14 cellular contexts compared by ENCODE assay signal in the genomic region with DNA sequence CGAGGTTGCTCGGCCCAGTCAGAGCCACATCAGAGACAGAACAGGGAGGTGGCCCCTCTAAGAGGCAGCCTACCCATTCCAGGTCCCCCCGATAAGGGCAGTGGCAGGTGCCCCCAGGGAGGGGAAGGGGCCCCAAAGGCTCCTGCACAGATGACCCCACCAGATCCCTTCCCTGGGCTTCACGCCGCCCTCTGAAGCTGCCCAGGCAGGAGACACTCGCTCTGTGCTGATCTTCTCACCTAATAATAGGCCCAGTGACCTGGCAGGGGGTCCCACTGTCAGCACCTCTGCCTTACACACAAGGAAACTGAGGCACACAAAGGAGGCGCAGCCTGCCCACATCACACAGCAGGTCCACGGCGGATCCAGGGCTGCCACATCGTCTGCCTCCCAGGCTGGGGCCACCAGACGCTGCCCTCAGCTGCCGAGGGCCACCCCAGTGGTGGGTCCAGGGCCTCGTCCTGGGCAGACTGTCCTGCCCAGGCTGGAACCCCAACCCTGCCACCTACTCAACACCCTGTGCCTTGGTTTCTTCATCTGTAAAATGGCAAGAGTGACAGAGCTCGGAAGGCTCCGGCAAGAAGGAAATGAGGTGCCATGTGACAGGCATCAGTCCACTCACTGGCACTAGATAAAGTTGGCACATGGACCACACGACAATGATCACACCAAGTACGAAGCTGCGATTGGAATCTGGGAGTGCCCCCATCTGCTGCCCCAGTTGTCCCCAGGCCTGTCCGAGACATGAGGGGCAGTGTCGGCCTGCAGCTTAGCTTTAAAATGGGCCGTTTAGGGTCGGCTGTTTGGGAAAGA. TPM values are rescaled to one million over a fixed set of nuclear protein-coding genes. Genes with fewer than 3 reads are reported as not detected.
DNase-seq lines count a peak whose midpoint lies in the region; ATAC-seq and TF ChIP-seq lines count a peak whose summit lies in the region.
"Had no signal": no experiment of that assay in that cellular context is flagged by ENCODE, and none has a peak within 500 bp of the region (broad histone marks: within the 10 kb centered on the region; RNA-seq: fewer than 3 reads in every experiment).

No MANE protein-coding gene starts in this region.

- H3K27me3 ChIP-seq in esophagus squamous epithelium (no peaks in the 10 kb centered on the region), osteoblast (ENCODE audit: insufficient read depth, low read length) (no peaks in the 10 kb centered on the region), upper lobe of left lung (no peaks in the 10 kb centered on the region)

- H3K79me2 ChIP-seq in osteoblast (ENCODE audit: insufficient read depth, low read length): peaks cover 4% of the 10 kb centered on the region

- peaks cover 57% of the 10 kb centered on the region for H3K36me3 Mint-ChIP-seq in activated naive CD4-positive, alpha-beta T cell treated with anti-CD3 and anti-CD28 coated beads, Interleukin-2, amount 10 ng/mL, durations not matched to agents 7 days and 5 days

- H3K4me3 ChIP-seq in esophagus squamous epithelium (no peak overlapping the region), osteoblast (ENCODE audit: insufficient read depth, low read length) (no peak overlapping the region), upper lobe of left lung (no peak overlapping the region)
- H3K4me3 ChIP-seq: SK-N-MC had no signal

- no peaks in the 10 kb centered on the region for H3K27me3 Mint-ChIP-seq in activated naive CD4-positive, alpha-beta T cell treated with anti-CD3 and anti-CD28 coated beads, Interleukin-2, amount 10 ng/mL, durations not matched to agents 7 days and 5 days

- peak overlapping the region; percentile 79 for H3K27ac Mint-ChIP-seq in activated naive CD4-positive, alpha-beta T cell treated with anti-CD3 and anti-CD28 coated beads, Interleukin-2, amount 10 ng/mL, durations not matched to agents 7 days and 5 days
- H3K27ac Mint-ChIP-seq: activated T-helper 1 cell treated with anti-CD3 and anti-CD28 coated beads, Interleukin-12 subunit alpha, Interleukin-12 subunit beta, Interleukin-2, Interleukin-4 antibody, amounts not matched to agents 30 ng/mL and 10 ng/mL and 1 ng/mL, durations not matched to agents 14 hours and 24 hours and 36 hours; HFFc6 had no signal

- CTCF ChIA-PET in activated naive CD4-positive, alpha-beta T cell treated with anti-CD3 and anti-CD28 coated beads, Interleukin-2, amount 10 ng/mL, durations not matched to agents 7 days and 5 days (lab: Charles Lee): interaction anchor here (2.0 to 3.4 kb wide), 4 partner anchors 8 to 134 kb away, joined by 12 to 110 read pairs (median 38); no protein-coding TSS in a partner anchor

- TF ChIP-seq EP300 in upper lobe of left lung (IDR thresholded peaks at IDR 0.05): no peak

- intact Hi-C loops in esophagus squamous epithelium (cut with DNase I): no loop called here

- H3K4me2 ChIP-seq in osteoblast (ENCODE audit: insufficient read depth, low read length): no peak overlapping the region

- TF ChIP-seq CTCF in esophagus squamous epithelium (IDR thresholded peaks at IDR 0.05) (no peak), osteoblast (IDR thresholded peaks at IDR 0.05; ENCODE audit: extremely low read depth, low read depth, low read length) (no peak), upper lobe of left lung (IDR thresholded peaks at IDR 0.05) (no peak), GM13976 (IDR thresholded peaks at IDR 0.05; ENCODE audit: borderline replicate concordance, control extremely low read depth, extremely low read depth, insufficient read depth, missing control alignments) (no peak), GM20000 (IDR thresholded peaks at IDR 0.05; ENCODE audit: extremely low read depth, missing control alignments) (no peak)

- peaks cover 59% of the 10 kb centered on the region for H3K4me1 Mint-ChIP-seq in activated naive CD4-positive, alpha-beta T cell treated with anti-CD3 and anti-CD28 coated beads, Interleukin-2, amount 10 ng/mL, durations not matched to agents 7 days and 5 days

- WGBS in esophagus squamous epithelium, 2 donors: 96 to 98% methylated on average over 8 to 14 of the region's 22 CpGs
- WGBS in upper lobe of left lung, 2 donors: 90 to 94% methylated on average over 17 to 22 of the region's 22 CpGs

- no peak for ATAC-seq in upper lobe of left lung (ENCODE audit: low FRiP score in 2 of 2)

- no peaks in the 10 kb centered on the region for H3K9me3 Mint-ChIP-seq in activated naive CD4-positive, alpha-beta T cell treated with anti-CD3 and anti-CD28 coated beads, Interleukin-2, amount 10 ng/mL, durations not matched to agents 7 days and 5 days
- H3K9me3 Mint-ChIP-seq: activated T-helper 1 cell treated with anti-CD3 and anti-CD28 coated beads, Interleukin-12 subunit alpha, Interleukin-12 subunit beta, Interleukin-2, Interleukin-4 antibody, amounts not matched to agents 30 ng/mL and 10 ng/mL and 1 ng/mL, durations not matched to agents 14 hours and 24 hours and 36 hours; HFFc6 had no signal

- TF ChIP-seq POLR2A in esophagus squamous epithelium (IDR thresholded peaks at IDR 0.05): no peak
- no peak for TF ChIP-seq POLR2A in upper lobe of left lung (IDR thresholded peaks at IDR 0.05)

- peaks cover 6% of the 10 kb centered on the region for H4K20me1 ChIP-seq in osteoblast (ENCODE audit: insufficient read depth, low read length)

- H2AFZ ChIP-seq in osteoblast (ENCODE audit: low read length): no peak overlapping the region

- DNase-seq in activated naive CD4-positive, alpha-beta T cell treated with anti-CD3 and anti-CD28 coated beads, Interleukin-2, amount 10 ng/mL, durations not matched to agents 7 days and 5 days: no peak
- no peak for DNase-seq in activated naive CD4-positive, alpha-beta T cell (lab: John Stamatoyannopoulos, UW)
- no peak for DNase-seq in esophagus squamous epithelium (lab: John Stamatoyannopoulos, UW)
- peak; percentile 47 for DNase-seq in osteoblast (ENCODE audit: insufficient read length, low spot score, missing footprints)
- DNase-seq in upper lobe of left lung: no peak
- no peak for DNase-seq in GM13976 (ENCODE audit: low spot score)
- DNase-seq in GM20000 (ENCODE audit: low spot score): no peak
- DNase-seq in GM03348 (ENCODE audit: low spot score): no peak
- DNase-seq: HFFc6; NCI-H1417; NCI-H82; stimulated activated CD4-positive, alpha-beta T cell treated with anti-CD3 and anti-CD28 coated beads, Interleukin-4, amount 100 ng/mL, for 1 hour had no signal

- H3K9me3 ChIP-seq in esophagus squamous epithelium (no peaks in the 10 kb centered on the region), osteoblast (ENCODE audit: low read depth, low read length) (no peaks in the 10 kb centered on the region), upper lobe of left lung (no peaks in the 10 kb centered on the region)

- in situ Hi-C loops in GM13976 (cut with MboI; ENCODE audit: low sequenced_read_pairs, unreplicated experiment): loop anchor here (25.0 kb wide), 2 partner anchors 344 to 744 kb away; a partner anchor contains a TSS

- peaks cover 10 to 34% (median 13%) of the 10 kb centered on the region in 3 donors for H3K4me1 ChIP-seq in esophagus squamous epithelium
- peaks cover 21% of the 10 kb centered on the region for H3K4me1 ChIP-seq in osteoblast (ENCODE audit: insufficient read depth, low read length)
- peaks cover 25 to 30% (median 28%) of the 10 kb centered on the region in 4 donors for H3K4me1 ChIP-seq in upper lobe of left lung

- H3K36me3 ChIP-seq in esophagus squamous epithelium: peaks cover 11 to 84% (median 13%) of the 10 kb centered on the region in 3 donors
- peaks cover 32% of the 10 kb centered on the region for H3K36me3 ChIP-seq in osteoblast (ENCODE audit: insufficient read depth, low read length)
- H3K36me3 ChIP-seq in upper lobe of left lung: peaks cover 0 to 43% (median 30%) of the 10 kb centered on the region in 4 donors

- peak overlapping the region; percentile 57 to 90 (median 86) for H3K27ac ChIP-seq in esophagus squamous epithelium
- peak overlapping the region; percentile 98 for H3K27ac ChIP-seq in osteoblast (ENCODE audit: low read depth, low read length)
- peak overlapping the region; percentile 53 to 86 (median 78) for H3K27ac ChIP-seq in upper lobe of left lung
- H3K27ac ChIP-seq: SK-N-MC had no signal

- H3K4me3 Mint-ChIP-seq in activated naive CD4-positive, alpha-beta T cell treated with anti-CD3 and anti-CD28 coated beads, Interleukin-2, amount 10 ng/mL, durations not matched to agents 7 days and 5 days: no peak overlapping the region
- H3K4me3 Mint-ChIP-seq: activated T-helper 1 cell treated with anti-CD3 and anti-CD28 coated beads, Interleukin-12 subunit alpha, Interleukin-12 subunit beta, Interleukin-2, Interleukin-4 antibody, amounts not matched to agents 30 ng/mL and 10 ng/mL and 1 ng/mL, durations not matched to agents 14 hours and 24 hours and 36 hours; HFFc6 had no signal

RNA-seq across cellular contexts. Expression of a gene that starts 56.5 kb away (rescaled TPM):
- 10 to 100 TPM in 1 of 4 donors, 1 to 10 TPM in 3; 4.2 to 11.4 (median 8.0) TPM for total RNA-seq in esophagus squamous epithelium
- 11.2 and 16.6 TPM in 2 replicates for total RNA-seq in osteoblast
- total RNA-seq in upper lobe of left lung: 100 to 1,000 TPM in 2 of 6 donors, 10 to 100 TPM in 4; 26.2 to 298 (median 75.8) TPM
